1 cellular context compared by ENCODE assay signal in the genomic region with DNA sequence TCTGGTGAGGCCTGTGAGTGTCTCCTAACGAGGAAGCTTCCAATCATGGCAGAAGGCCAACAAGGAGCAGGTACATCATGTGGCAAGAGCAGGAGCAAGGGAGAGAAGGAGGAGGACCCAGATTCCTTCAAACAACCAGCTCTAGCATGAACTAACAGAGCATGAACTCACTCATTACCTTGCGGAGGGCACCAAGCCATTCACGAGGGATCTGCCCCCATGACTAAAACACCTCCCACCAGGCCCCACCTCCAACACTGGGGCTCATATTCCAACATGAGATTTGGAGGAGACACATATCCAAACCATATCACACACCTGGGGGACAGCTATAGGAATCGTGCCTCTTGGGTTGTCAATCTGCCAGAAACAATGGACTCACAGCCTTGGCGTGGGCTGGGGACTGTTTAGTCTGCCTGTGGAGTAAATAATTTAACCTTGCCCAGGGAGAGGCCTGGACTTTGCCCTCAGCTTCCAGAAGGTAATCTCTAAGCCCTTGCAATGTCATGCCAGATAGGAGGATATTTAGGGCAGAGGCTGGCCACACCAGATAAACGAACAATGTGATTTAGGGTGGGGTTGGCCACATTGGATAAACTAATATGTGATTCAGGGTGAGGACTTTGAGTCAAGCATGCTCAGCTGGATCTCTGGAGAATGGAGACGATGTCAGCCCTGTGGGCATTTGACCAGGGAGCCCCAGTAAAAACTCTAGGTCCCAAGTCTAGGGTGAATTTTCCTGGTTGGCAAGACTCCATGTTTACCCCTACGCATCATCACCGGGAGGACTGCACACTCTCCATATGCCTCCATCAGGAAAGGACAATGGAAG.
A peak's percentile ranks its signal among the peaks of the same experiment; 100 is the strongest.
TF ChIP-seq lines count a peak whose summit lies in the region.

No MANE protein-coding gene starts in this region.

TF ChIP-seq in HepG2, 621 proteins besides CTCF, POLR2A, EP300 and RAD21 (continued from another document and continues in another):
- peak; percentile 49; the same call in 1 of the 2 replicates for TF ChIP-seq RERE (CRISPR knock-in tag; IDR thresholded peaks at IDR 0.05; ENCODE audit: low read depth)
- TF ChIP-seq HMGA1 (CRISPR knock-in tag; conservative IDR thresholded peaks at IDR 0.05), result no peak
- TF ChIP-seq, protein P1, sequence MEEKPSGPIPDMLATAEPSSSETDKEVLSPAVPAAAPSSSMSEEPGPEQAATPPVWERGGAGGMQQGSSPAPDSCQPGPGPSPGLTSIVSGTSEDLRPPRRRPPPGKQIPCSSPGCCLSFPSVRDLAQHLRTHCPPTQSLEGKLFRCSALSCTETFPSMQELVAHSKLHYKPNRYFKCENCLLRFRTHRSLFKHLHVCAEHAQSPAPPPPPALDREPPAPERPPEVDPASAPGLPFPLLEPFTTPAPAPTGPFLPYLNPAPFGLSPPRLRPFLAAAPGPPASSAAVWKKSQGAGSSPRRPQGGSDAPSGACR (CRISPR knock-in tag; IDR thresholded peaks at IDR 0.05), result 0 out of 2 replicates have a peak, but pooled peaks have one; percentile 56
- peak; percentile 64; the same call in 1 of the 2 replicates for TF ChIP-seq SKIL (CRISPR knock-in tag; IDR thresholded peaks at IDR 0.05; ENCODE audit: borderline replicate concordance)
- no peak for TF ChIP-seq TCF7L2 (IDR thresholded peaks at IDR 0.05; ENCODE audit: low read depth, low read length)
- no peak for TF ChIP-seq MZF1 (CRISPR knock-in tag; IDR thresholded peaks at IDR 0.05; ENCODE audit: borderline replicate concordance)
- TF ChIP-seq POLR2AphosphoS5 (IDR thresholded peaks at IDR 0.05; ENCODE audit: low read depth, low read length), result peak; percentile 75
- TF ChIP-seq POGZ (CRISPR knock-in tag; IDR thresholded peaks at IDR 0.05), result peak; percentile 78; the same call in 1 of the 2 replicates
- TF ChIP-seq ZNF781 (CRISPR knock-in tag; IDR thresholded peaks at IDR 0.05; ENCODE audit: borderline replicate concordance, not compliant biosample characterization), result peak; percentile 55
- no peak for TF ChIP-seq ATF4 (CRISPR knock-in tag; IDR thresholded peaks at IDR 0.05)
- no peak for TF ChIP-seq BRF2 (CRISPR knock-in tag; IDR thresholded peaks at IDR 0.05)
- TF ChIP-seq ZNF652 (CRISPR knock-in tag; IDR thresholded peaks at IDR 0.05; ENCODE audit: borderline replicate concordance, low read depth), result no peak
- TF ChIP-seq ELK4 (CRISPR knock-in tag; IDR thresholded peaks at IDR 0.05; ENCODE audit: borderline replicate concordance), result no peak
- TF ChIP-seq ZNF143 (CRISPR knock-in tag; IDR thresholded peaks at IDR 0.05), result peak; percentile 23; the same call in 1 of the 2 replicates
- no peak for TF ChIP-seq HNF1A (IDR thresholded peaks at IDR 0.05; ENCODE audit: low read depth)
- TF ChIP-seq HNF1A (CRISPR knock-in tag; IDR thresholded peaks at IDR 0.05; ENCODE audit: borderline replicate concordance), result peak; percentile 31; the same call in 1 of the 2 replicates
- TF ChIP-seq, protein P2, sequence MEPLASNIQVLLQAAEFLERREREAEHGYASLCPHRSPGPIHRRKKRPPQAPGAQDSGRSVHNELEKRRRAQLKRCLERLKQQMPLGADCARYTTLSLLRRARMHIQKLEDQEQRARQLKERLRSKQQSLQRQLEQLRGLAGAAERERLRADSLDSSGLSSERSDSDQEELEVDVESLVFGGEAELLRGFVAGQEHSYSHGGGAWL (CRISPR knock-in tag; IDR thresholded peaks at IDR 0.05), result no peak
- TF ChIP-seq ATM (IDR thresholded peaks at IDR 0.05; ENCODE audit: borderline replicate concordance), result no peak
- TF ChIP-seq ZFP82 (CRISPR knock-in tag; IDR thresholded peaks at IDR 0.05; ENCODE audit: borderline replicate concordance), result peak; percentile 78; the same call in 1 of the 2 replicates
- 0 out of 2 replicates have a peak, but pooled peaks have one; percentile 44 for TF ChIP-seq ZNF644 (CRISPR knock-in tag; IDR thresholded peaks at IDR 0.05; ENCODE audit: low read depth)
- TF ChIP-seq ZNF234 (CRISPR knock-in tag; conservative IDR thresholded peaks at IDR 0.05), result no peak
- TF ChIP-seq PREB (CRISPR knock-in tag; IDR thresholded peaks at IDR 0.05), result no peak
- TF ChIP-seq JUND (CRISPR knock-in tag; IDR thresholded peaks at IDR 0.05), result peak; percentile 21; the same call in 1 of the 2 replicates
- TF ChIP-seq HNRNPH1 (optimal IDR thresholded peaks at IDR 0.05; ENCODE audit: low read depth, low read length), result no peak
- 0 out of 2 replicates have a peak, but pooled peaks have one; percentile 53 for TF ChIP-seq HMG20B (CRISPR knock-in tag; conservative IDR thresholded peaks at IDR 0.05)
- peak; percentile 82 for TF ChIP-seq SOX5 (CRISPR knock-in tag; IDR thresholded peaks at IDR 0.05; ENCODE audit: borderline replicate concordance)
- peak; percentile 31; the same call in 1 of the 2 replicates for TF ChIP-seq ZBTB20 (CRISPR knock-in tag; IDR thresholded peaks at IDR 0.05; ENCODE audit: borderline replicate concordance, low read depth)
- TF ChIP-seq WIZ (CRISPR knock-in tag; IDR thresholded peaks at IDR 0.05), result no peak
- peak; percentile 72 for TF ChIP-seq ZNF670 (CRISPR knock-in tag; IDR thresholded peaks at IDR 0.05; ENCODE audit: borderline replicate concordance)
- TF ChIP-seq, protein P3, sequence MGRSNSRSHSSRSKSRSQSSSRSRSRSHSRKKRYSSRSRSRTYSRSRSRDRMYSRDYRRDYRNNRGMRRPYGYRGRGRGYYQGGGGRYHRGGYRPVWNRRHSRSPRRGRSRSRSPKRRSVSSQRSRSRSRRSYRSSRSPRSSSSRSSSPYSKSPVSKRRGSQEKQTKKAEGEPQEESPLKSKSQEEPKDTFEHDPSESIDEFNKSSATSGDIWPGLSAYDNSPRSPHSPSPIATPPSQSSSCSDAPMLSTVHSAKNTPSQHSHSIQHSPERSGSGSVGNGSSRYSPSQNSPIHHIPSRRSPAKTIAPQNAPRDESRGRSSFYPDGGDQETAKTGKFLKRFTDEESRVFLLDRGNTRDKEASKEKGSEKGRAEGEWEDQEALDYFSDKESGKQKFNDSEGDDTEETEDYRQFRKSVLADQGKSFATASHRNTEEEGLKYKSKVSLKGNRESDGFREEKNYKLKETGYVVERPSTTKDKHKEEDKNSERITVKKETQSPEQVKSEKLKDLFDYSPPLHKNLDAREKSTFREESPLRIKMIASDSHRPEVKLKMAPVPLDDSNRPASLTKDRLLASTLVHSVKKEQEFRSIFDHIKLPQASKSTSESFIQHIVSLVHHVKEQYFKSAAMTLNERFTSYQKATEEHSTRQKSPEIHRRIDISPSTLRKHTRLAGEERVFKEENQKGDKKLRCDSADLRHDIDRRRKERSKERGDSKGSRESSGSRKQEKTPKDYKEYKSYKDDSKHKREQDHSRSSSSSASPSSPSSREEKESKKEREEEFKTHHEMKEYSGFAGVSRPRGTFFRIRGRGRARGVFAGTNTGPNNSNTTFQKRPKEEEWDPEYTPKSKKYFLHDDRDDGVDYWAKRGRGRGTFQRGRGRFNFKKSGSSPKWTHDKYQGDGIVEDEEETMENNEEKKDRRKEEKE (IDR thresholded peaks at IDR 0.05), result no peak
